ENCODE assay signal across 15 cellular contexts in the genomic region with DNA sequence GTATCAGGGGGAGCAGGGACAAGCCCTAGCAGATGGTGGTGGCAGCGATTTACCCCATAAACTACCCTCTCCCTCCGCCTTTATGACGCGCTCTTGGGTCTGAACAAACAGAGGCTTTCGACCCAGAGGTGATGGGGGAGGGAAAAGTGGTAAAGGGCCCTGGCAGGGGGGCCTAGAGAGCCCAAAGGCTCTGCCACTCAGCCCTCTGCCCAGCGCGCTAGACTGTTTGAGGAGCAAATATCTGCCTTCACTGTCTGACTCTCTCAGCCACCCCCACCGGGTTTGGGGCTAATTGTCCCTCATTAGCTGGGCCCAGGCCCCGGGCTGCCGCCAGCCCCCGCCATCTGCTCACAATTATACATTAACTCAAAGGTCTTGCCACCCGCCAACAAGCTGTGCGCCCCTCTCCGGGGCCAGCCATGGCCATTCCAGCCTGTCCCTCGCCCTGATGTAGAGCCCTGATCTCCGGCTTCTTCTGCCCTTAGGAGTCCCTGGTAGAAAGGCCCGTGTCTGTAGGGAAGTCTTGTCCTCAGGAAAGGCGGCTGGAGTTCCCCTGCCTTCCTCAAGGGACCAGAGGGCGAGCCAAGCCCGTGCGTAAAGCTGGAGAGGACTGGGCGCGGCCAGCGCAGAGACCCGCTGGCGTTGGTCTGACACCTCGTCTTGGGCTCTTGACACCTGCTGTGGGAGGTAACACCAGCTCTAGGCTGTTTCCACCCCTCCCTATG. TPM values are rescaled to one million over a fixed set of nuclear protein-coding genes. Genes with fewer than 3 reads are reported as not detected.
A peak's percentile ranks its signal among the peaks of the same experiment; 100 is the strongest.
DNase-seq lines count a peak whose midpoint lies in the region; ATAC-seq, FAIRE-seq and TF ChIP-seq lines count a peak whose summit lies in the region.
"Had no signal": no experiment of that assay in that cellular context is flagged by ENCODE, and none has a peak within 500 bp of the region (broad histone marks: within the 10 kb centered on the region; RNA-seq: fewer than 3 reads in every experiment).

No MANE protein-coding gene starts in this region.

- peaks cover 17% of the 10 kb centered on the region for H3K4me1 Mint-ChIP-seq in GM23338

- H3K4me3 ChIP-seq in GM23338 (peak overlapping the region; percentile 90), astrocyte of the spinal cord (ENCODE audit: low read depth, low read length) (no peak overlapping the region)
- H3K4me3 ChIP-seq: skin epidermis, vagina had no signal

- no peaks in the 10 kb centered on the region for H4K20me1 ChIP-seq in GM23338 (replicated peaks; ENCODE audit: insufficient read depth)

- H3K27ac Mint-ChIP-seq in GM23338, result no peak overlapping the region
- H3K27ac Mint-ChIP-seq: HFFc6 had no signal

- H3K27me3 Mint-ChIP-seq in GM23338 (ENCODE audit: insufficient read depth, low read depth, poor library complexity), result peaks cover 43% of the 10 kb centered on the region

- H3K4me3 Mint-ChIP-seq in GM23338, result peak overlapping the region; percentile 90
- H3K4me3 Mint-ChIP-seq: HFFc6 had no signal

- H3F3A ChIP-seq in GM23338 (replicated peaks; ENCODE audit: low read depth), result no peaks in the 10 kb centered on the region

- H3K27ac ChIP-seq in GM23338 (ENCODE audit: low read depth), result no peak overlapping the region
- H3K27ac ChIP-seq: skin epidermis, vagina had no signal

- H3K27me3 ChIP-seq in GM23338 (ENCODE audit: insufficient read depth), result peaks cover 60% of the 10 kb centered on the region
- H3K27me3 ChIP-seq: vagina had no signal

- no peaks in the 10 kb centered on the region; the same call in 1 of the 2 replicates for H3K4me1 ChIP-seq in GM23338 (ENCODE audit: insufficient read depth)
- H3K4me1 ChIP-seq: vagina had no signal

- no peaks in the 10 kb centered on the region for H3K9me3 Mint-ChIP-seq in GM23338
- H3K9me3 Mint-ChIP-seq: HFFc6 had no signal

- H2AFZ ChIP-seq in GM23338, result peak overlapping the region; percentile 98

- H3K4me2 ChIP-seq in GM23338, result peak overlapping the region; percentile 99

- no peaks in the 10 kb centered on the region for H3K36me3 Mint-ChIP-seq in GM23338 (ENCODE audit: low read depth)
- H3K36me3 Mint-ChIP-seq: naive B cell had no signal

- peak; percentile 93 for ATAC-seq in GM23338

- no peaks in the 10 kb centered on the region for H3K79me2 ChIP-seq in GM23338 (replicated peaks; ENCODE audit: insufficient read depth)

- H3K9me2 ChIP-seq in GM23338 (ENCODE audit: insufficient read depth), result no peaks in the 10 kb centered on the region

- DNase-seq in GM23338 (ENCODE audit: low spot score) (peak; percentile 89), astrocyte of the spinal cord (ENCODE audit: low read depth, low spot score) (peak; percentile 4), myocyte (ENCODE audit: low read depth) (peak; percentile 9), RPMI8226 (no peak), H4 (ENCODE audit: low spot score) (no peak), frontal cortex (ENCODE audit: low spot score in 2 of 2) (no peak)
- DNase-seq: activated CD4-positive, CD25-positive, alpha-beta regulatory T cell; activated T-cell treated with anti-CD3 and anti-CD28 coated beads, Interleukin-2, amount 50 U/mL, for 1 hour; COR-L47; HFFc6; hippocampal formation; naive B cell had no signal

- FAIRE-seq in frontal cortex (lab: Jason Lieb, UNC), result no peak
- FAIRE-seq: GM12892 had no signal

- TF ChIP-seq CTCF in GM23338 (conservative IDR thresholded peaks at IDR 0.05; ENCODE audit: low read depth in 2 of 2) (0 out of 4 replicates have a peak, but pooled peaks of 1 of the 2 experiments have one; percentile 11), astrocyte of the spinal cord (IDR thresholded peaks at IDR 0.05; ENCODE audit: low read depth, low read length) (no peak)

- H3K36me3 ChIP-seq in GM23338 (ENCODE audit: insufficient read depth), result no peaks in the 10 kb centered on the region
- H3K36me3 ChIP-seq: vagina had no signal

- in situ Hi-C loops in astrocyte of the spinal cord (cut with HindIII; ENCODE audit: low sequenced_read_pairs), result no loop called here

TF ChIP-seq in GM23338, 12 proteins besides CTCF, POLR2A, EP300 and RAD21 (continues in another document):
- no peak for TF ChIP-seq STAT1 (IDR thresholded peaks at IDR 0.05; ENCODE audit: unreplicated experiment)
- TF ChIP-seq EZH2phosphoT487 (IDR thresholded peaks at IDR 0.05; ENCODE audit: unreplicated experiment), result no peak
- no peak for TF ChIP-seq ZNF331 (CRISPR knock-in tag; IDR thresholded peaks at IDR 0.05; ENCODE audit: low read depth)
- TF ChIP-seq, protein P1, sequence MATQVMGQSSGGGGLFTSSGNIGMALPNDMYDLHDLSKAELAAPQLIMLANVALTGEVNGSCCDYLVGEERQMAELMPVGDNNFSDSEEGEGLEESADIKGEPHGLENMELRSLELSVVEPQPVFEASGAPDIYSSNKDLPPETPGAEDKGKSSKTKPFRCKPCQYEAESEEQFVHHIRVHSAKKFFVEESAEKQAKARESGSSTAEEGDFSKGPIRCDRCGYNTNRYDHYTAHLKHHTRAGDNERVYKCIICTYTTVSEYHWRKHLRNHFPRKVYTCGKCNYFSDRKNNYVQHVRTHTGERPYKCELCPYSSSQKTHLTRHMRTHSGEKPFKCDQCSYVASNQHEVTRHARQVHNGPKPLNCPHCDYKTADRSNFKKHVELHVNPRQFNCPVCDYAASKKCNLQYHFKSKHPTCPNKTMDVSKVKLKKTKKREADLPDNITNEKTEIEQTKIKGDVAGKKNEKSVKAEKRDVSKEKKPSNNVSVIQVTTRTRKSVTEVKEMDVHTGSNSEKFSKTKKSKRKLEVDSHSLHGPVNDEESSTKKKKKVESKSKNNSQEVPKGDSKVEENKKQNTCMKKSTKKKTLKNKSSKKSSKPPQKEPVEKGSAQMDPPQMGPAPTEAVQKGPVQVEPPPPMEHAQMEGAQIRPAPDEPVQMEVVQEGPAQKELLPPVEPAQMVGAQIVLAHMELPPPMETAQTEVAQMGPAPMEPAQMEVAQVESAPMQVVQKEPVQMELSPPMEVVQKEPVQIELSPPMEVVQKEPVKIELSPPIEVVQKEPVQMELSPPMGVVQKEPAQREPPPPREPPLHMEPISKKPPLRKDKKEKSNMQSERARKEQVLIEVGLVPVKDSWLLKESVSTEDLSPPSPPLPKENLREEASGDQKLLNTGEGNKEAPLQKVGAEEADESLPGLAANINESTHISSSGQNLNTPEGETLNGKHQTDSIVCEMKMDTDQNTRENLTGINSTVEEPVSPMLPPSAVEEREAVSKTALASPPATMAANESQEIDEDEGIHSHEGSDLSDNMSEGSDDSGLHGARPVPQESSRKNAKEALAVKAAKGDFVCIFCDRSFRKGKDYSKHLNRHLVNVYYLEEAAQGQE (IDR thresholded peaks at IDR 0.05; ENCODE audit: unreplicated experiment), result no peak
- no peak for TF ChIP-seq JUNB (IDR thresholded peaks at IDR 0.05; ENCODE audit: unreplicated experiment)
- no peak for TF ChIP-seq ZNF114 (CRISPR knock-in tag; IDR thresholded peaks at IDR 0.05)
- no peak for TF ChIP-seq EZH2 (IDR thresholded peaks at IDR 0.05; ENCODE audit: low read depth, unreplicated experiment)

RNA-seq across cellular contexts. Expression of a gene that starts 1.9 kb away (rescaled TPM):
- total RNA-seq in GM23338 (2014; rRNA removed; shearing (Covaris generic)), result not detected in 2 replicates
- not detected in 2 replicates for polyA plus RNA-seq in GM23338 (2016; fragmentation: Nextera tagmentation; extraction: Ambion mirVana)
- total RNA-seq in myocyte, result not detected in 2 replicates
- polyA plus RNA-seq in myocyte (2012), result not detected
- total RNA-seq in H4 (2014; rRNA removed; shearing (Covaris generic)), result not detected in 2 replicates
- total RNA-seq in frontal cortex, result not detected
- total RNA-seq: HFFc6, vagina had no signal

RNA-seq across cellular contexts. Expression of a gene that starts 26.3 kb away (rescaled TPM):
- total RNA-seq in GM23338 (2014; rRNA removed; shearing (Covaris generic)), result 0.31 and 3.5 TPM in 2 replicates
- 0.87 TPM in 1 of 2 replicates, not detected in the other for polyA plus RNA-seq in GM23338 (2016; fragmentation: Nextera tagmentation; extraction: Ambion mirVana)
- 1.9 and 4.1 TPM in 2 replicates for total RNA-seq in myocyte
- polyA plus RNA-seq in myocyte (2012), result 0.40 TPM
- total RNA-seq in H4 (2014; rRNA removed; shearing (Covaris generic)), result 1.7 and 2.9 TPM in 2 replicates
- 1.6 TPM for total RNA-seq in frontal cortex

RNA-seq across cellular contexts. Expression of a gene that starts 31.6 kb away (rescaled TPM):
- 196 TPM in 2 replicates for total RNA-seq in GM23338 (2014; rRNA removed; shearing (Covaris generic))
- 201 and 206 TPM in 2 replicates for polyA plus RNA-seq in GM23338 (2016; fragmentation: Nextera tagmentation; extraction: Ambion mirVana)
- total RNA-seq in myocyte, result 286 and 353 TPM in 2 replicates
- polyA plus RNA-seq in myocyte (2012), result 368 TPM
- 286 and 304 TPM in 2 replicates for total RNA-seq in H4 (2014; rRNA removed; shearing (Covaris generic))
- 102 TPM for total RNA-seq in frontal cortex

RNA-seq across cellular contexts. Expression of a gene that starts 32.2 kb away (rescaled TPM):
- 236 and 254 TPM in 2 replicates for total RNA-seq in GM23338 (2014; rRNA removed; shearing (Covaris generic))
- 107 and 112 TPM in 2 replicates for polyA plus RNA-seq in GM23338 (2016; fragmentation: Nextera tagmentation; extraction: Ambion mirVana)
- total RNA-seq in myocyte, result 177 and 218 TPM in 2 replicates
- 219 TPM for polyA plus RNA-seq in myocyte (2012)
- 153 and 157 TPM in 2 replicates for total RNA-seq in H4 (2014; rRNA removed; shearing (Covaris generic))
- total RNA-seq in frontal cortex, result 56.3 TPM

RNA-seq across cellular contexts. Expression of a gene that starts 34.4 kb away (rescaled TPM):
- 17.6 and 21.1 TPM in 2 replicates for total RNA-seq in GM23338 (2014; rRNA removed; shearing (Covaris generic))
- polyA plus RNA-seq in GM23338 (2016; fragmentation: Nextera tagmentation; extraction: Ambion mirVana), result 2.4 and 3.2 TPM in 2 replicates
- total RNA-seq in myocyte (21.4 and 22.5 TPM in 2 replicates), frontal cortex (13.5 TPM)
- polyA plus RNA-seq in myocyte (2012), result 21.0 TPM
- 16.9 and 18.6 TPM in 2 replicates for total RNA-seq in H4 (2014; rRNA removed; shearing (Covaris generic))

Comparison
In these comparisons a context has a peak if more than half of its experiments do, and no peak if none do; other contexts are left out.
1. DNase-seq: peak in GM23338 (single experiment), astrocyte of the spinal cord (single experiment) and myocyte (single experiment); none in RPMI8226 (single experiment), H4 (single experiment) and frontal cortex (0 of 2).